ENCODE assay signal across 20 cellular contexts in genomic region chr4:20176881-20177280, GRCh38.
DNase-seq lines count a peak whose midpoint lies in the region; ATAC-seq, FAIRE-seq and TF ChIP-seq lines count a peak whose summit lies in the region.
"Had no signal": no experiment of that assay in that cellular context is flagged by ENCODE, and none has a peak within 500 bp of the region (broad histone marks: within the 10 kb centered on the region; RNA-seq: fewer than 3 reads in every experiment).

No MANE protein-coding gene starts in this region.

- no peaks in the 10 kb centered on the region for H3K9me3 ChIP-seq in SJCRH30 (replicated peaks)
- H3K9me3 ChIP-seq: BE2C, HAP-1 had no signal

- peaks cover 8% of the 10 kb centered on the region; the same call in 1 of the 2 replicates for H3K4me1 ChIP-seq in SJCRH30
- H3K4me1 ChIP-seq: BE2C, HAP-1 had no signal

- H3K27ac ChIP-seq in SJCRH30: peak overlapping the region; percentile 35
- H3K27ac ChIP-seq: C4-2B had no signal

- H3K4me3 ChIP-seq in SJCRH30 (no peak overlapping the region), choroid plexus epithelial cell (ENCODE audit: low read depth, low read length) (no peak overlapping the region)
- H3K4me3 ChIP-seq: GM12878, HAP-1 had no signal

- ATAC-seq in HG02884 (IDR thresholded peaks at IDR 0.05; ENCODE audit: unreplicated experiment) (no peak), HG03280 (IDR thresholded peaks at IDR 0.05; ENCODE audit: unreplicated experiment) (no peak)
- ATAC-seq: CD8-positive, alpha-beta T cell; GM12878; HepG2 had no signal

- TF ChIP-seq CTCF in choroid plexus epithelial cell (conservative IDR thresholded peaks at IDR 0.05; ENCODE audit: low read depth, low read length): no peak

- H3K27me3 ChIP-seq in SJCRH30: no peaks in the 10 kb centered on the region
- H3K27me3 ChIP-seq: BE2C had no signal

- H3K36me3 ChIP-seq in SJCRH30: no peaks in the 10 kb centered on the region
- H3K36me3 ChIP-seq: BE2C, HAP-1 had no signal

- DNase-seq in ELR (ENCODE audit: low read depth) (peak; percentile 23), SJCRH30 (peak in 1 of 2 experiments; percentile 54), choroid plexus epithelial cell (ENCODE audit: low read depth) (peak; percentile 8), urothelium cell line (ENCODE audit: low spot score) (no peak), NCI-H2029 treated with DMSO at 0.1 percent for 48 hours (lab: John Stamatoyannopoulos, UW) (no peak)
- DNase-seq: BE2C; CD8-positive, alpha-beta T cell; COR-L47; DMS153; DND-41 had no signal

- FAIRE-seq in urothelium cell line (lab: Jason Lieb, UNC): no peak
- FAIRE-seq: A204.1, D721Med, GM12878, H1, HepG2, HTR-8/SVneo had no signal

Comparison
In these comparisons a context has a peak if more than half of its experiments do, and no peak if none do; other contexts are left out.
1. DNase-seq: peak in ELR (single experiment) and choroid plexus epithelial cell (single experiment); none in urothelium cell line (single experiment) and NCI-H2029 treated with DMSO at 0.1 percent for 48 hours (single experiment).